Comparison of ENCODE assay signal across 8 cellular contexts in the genomic region with DNA sequence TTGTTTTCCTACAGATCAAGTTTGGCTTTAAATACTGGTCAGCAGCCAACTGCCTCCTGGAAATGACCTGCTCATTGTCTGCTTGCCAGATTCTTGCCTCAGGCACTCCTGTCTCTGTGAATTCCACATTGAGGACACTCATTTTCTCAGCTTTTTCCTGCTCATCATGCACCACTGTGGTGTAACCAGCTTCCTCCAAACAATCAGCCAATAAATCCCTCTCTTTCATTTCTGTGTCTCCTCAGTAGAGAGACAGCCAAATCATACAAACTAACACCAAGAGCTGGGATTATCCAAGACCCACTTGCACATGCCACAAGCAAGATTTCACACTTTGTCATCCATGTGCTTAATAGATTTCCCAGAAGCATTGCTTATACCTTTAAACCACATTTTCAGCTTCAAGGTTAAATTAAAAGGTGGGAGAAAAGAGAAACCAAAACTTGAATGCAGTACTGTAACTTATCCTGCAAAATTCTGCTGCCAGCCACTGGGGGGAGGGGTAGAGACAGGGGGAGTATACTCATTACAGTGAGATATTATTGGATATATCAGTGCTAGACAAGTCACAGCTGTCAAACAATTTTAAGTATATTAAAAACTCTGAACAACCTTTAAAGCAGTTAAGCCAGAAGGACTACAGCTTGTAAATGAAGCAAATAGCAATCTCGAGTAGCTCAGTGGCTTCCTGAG.
DNase-seq lines count a peak whose midpoint lies in the region; ATAC-seq and TF ChIP-seq lines count a peak whose summit lies in the region.

No MANE protein-coding gene starts in this region.

- H3K27me3 Mint-ChIP-seq in activated T-helper 2 cell treated with anti-CD3 and anti-CD28 coated beads, Interferon-gamma antibody, Interleukin-2, Interleukin-4, amounts not matched to agents 10 μg/mL and 5 μg/mL and 100 μg/mL, durations not matched to agents 14 hours and 24 hours and 36 hours (ENCODE audit: low read depth), result no peaks in the 10 kb centered on the region

- H3K27me3 ChIP-seq in ACC112 (ENCODE audit: insufficient read depth, low read length), result no peaks in the 10 kb centered on the region

- no peaks in the 10 kb centered on the region for H3K36me3 ChIP-seq in ACC112 (ENCODE audit: insufficient read depth, low read length)

- intact Hi-C loops in activated T-helper 2 cell treated with anti-CD3 and anti-CD28 coated beads, Interferon-gamma antibody, Interleukin-2, Interleukin-4, amounts not matched to agents 10 μg/mL and 5 μg/mL and 100 μg/mL, durations not matched to agents 14 hours and 24 hours and 36 hours (cut with micrococcal nuclease), result no loop called here

- H3K4me3 ChIP-seq in ACC112 (ENCODE audit: low read depth, low read length), result peak overlapping the region; percentile 76

- H3K27ac ChIP-seq in ACC112 (ENCODE audit: low read depth, low read length), result peak overlapping the region; percentile 76

- no peaks in the 10 kb centered on the region for H3K9me3 Mint-ChIP-seq in activated T-helper 2 cell treated with anti-CD3 and anti-CD28 coated beads, Interferon-gamma antibody, Interleukin-2, Interleukin-4, amounts not matched to agents 10 μg/mL and 5 μg/mL and 100 μg/mL, durations not matched to agents 14 hours and 24 hours and 36 hours

- H3K4me3 Mint-ChIP-seq in activated T-helper 2 cell treated with anti-CD3 and anti-CD28 coated beads, Interferon-gamma antibody, Interleukin-2, Interleukin-4, amounts not matched to agents 10 μg/mL and 5 μg/mL and 100 μg/mL, durations not matched to agents 14 hours and 24 hours and 36 hours (ENCODE audit: low read depth), result peak overlapping the region; percentile 59

- peak overlapping the region; percentile 21 for H3K27ac Mint-ChIP-seq in activated T-helper 2 cell treated with anti-CD3 and anti-CD28 coated beads, Interferon-gamma antibody, Interleukin-2, Interleukin-4, amounts not matched to agents 10 μg/mL and 5 μg/mL and 100 μg/mL, durations not matched to agents 14 hours and 24 hours and 36 hours

- no peak overlapping the region for H2AFZ ChIP-seq in ACC112 (ENCODE audit: low read length, unreplicated experiment)

- H3K4me1 ChIP-seq in ACC112 (ENCODE audit: control insufficient read depth, insufficient read depth, low read length, unreplicated experiment), result peaks cover 39% of the 10 kb centered on the region

- DNase-seq in NAMALWA (ENCODE audit: low spot score) (peak; percentile 2), glomerular endothelial cell (ENCODE audit: extremely low read depth, low read depth, low spot score) (peak; percentile 36), pulmonary artery endothelial cell (ENCODE audit: low read depth, low spot score) (peak; percentile 89), NCI-H187 treated with DMSO at 0.1 percent for 48 hours (lab: John Stamatoyannopoulos, UW) (no peak)
- peak; percentile 14 for DNase-seq in activated T-helper 2 cell treated with anti-CD3 and anti-CD28 coated beads, Interferon-gamma antibody, Interleukin-2, Interleukin-4, amounts not matched to agents 10 μg/mL and 5 μg/mL and 100 μg/mL, durations not matched to agents 14 hours and 24 hours and 36 hours (ENCODE audit: low spot score)

- H3K4me1 Mint-ChIP-seq in activated T-helper 2 cell treated with anti-CD3 and anti-CD28 coated beads, Interferon-gamma antibody, Interleukin-2, Interleukin-4, amounts not matched to agents 10 μg/mL and 5 μg/mL and 100 μg/mL, durations not matched to agents 14 hours and 24 hours and 36 hours (ENCODE audit: low read depth), result peaks cover 52% of the 10 kb centered on the region

- TF ChIP-seq CTCF in GM12872 (IDR thresholded peaks at IDR 0.05; ENCODE audit: insufficient read depth, low read depth, low read length), result peak; percentile 30; the same call in 2 of the 3 replicates

- peaks cover 5% of the 10 kb centered on the region for H3K36me3 Mint-ChIP-seq in activated T-helper 2 cell treated with anti-CD3 and anti-CD28 coated beads, Interferon-gamma antibody, Interleukin-2, Interleukin-4, amounts not matched to agents 10 μg/mL and 5 μg/mL and 100 μg/mL, durations not matched to agents 14 hours and 24 hours and 36 hours (ENCODE audit: low read depth)

- peaks cover 55% of the 10 kb centered on the region for H3K79me2 ChIP-seq in ACC112 (ENCODE audit: control insufficient read depth, insufficient read depth, low read length, unreplicated experiment)

- no peak for ATAC-seq in HG03571 (IDR thresholded peaks at IDR 0.05; ENCODE audit: unreplicated experiment)
